Comparison of ENCODE assay signal across 8 cellular contexts in genomic region chr19:58003153-58003828, GRCh38. TPM values are rescaled to one million over a fixed set of nuclear protein-coding genes. Genes with fewer than 3 reads are reported as not detected.
DNase-seq lines count a peak whose midpoint lies in the region; ATAC-seq and TF ChIP-seq lines count a peak whose summit lies in the region.

No MANE protein-coding gene starts in this region.

- H3K23ac ChIP-seq in mesendoderm (ENCODE audit: low read length), result peak overlapping the region; percentile 45

- H3K79me1 ChIP-seq in mesendoderm (ENCODE audit: low read length), result peaks cover 27% of the 10 kb centered on the region

- H3K4me3 ChIP-seq in mesendoderm (ENCODE audit: low read length), result peak overlapping the region; percentile 40

- H3K4ac ChIP-seq in mesendoderm (ENCODE audit: low read depth, low read length), result peak overlapping the region; percentile 46

- peak overlapping the region; percentile 25 for H3K4me2 ChIP-seq in mesendoderm (ENCODE audit: low read length)

- peaks cover 31% of the 10 kb centered on the region for H3K4me1 Mint-ChIP-seq in chondrocyte (ENCODE audit: low read depth)

- H3K4me3 Mint-ChIP-seq in chondrocyte (ENCODE audit: unreplicated experiment), result peak overlapping the region; percentile 79

- H3K27me3 Mint-ChIP-seq in chondrocyte (ENCODE audit: low read depth), result no peaks in the 10 kb centered on the region

- no peaks in the 10 kb centered on the region for H3K27me3 ChIP-seq in mesendoderm (ENCODE audit: insufficient read depth, low read length, poor library complexity)

- no peak for TF ChIP-seq CTCF in chondrocyte (IDR thresholded peaks at IDR 0.05)

- peaks cover 5% of the 10 kb centered on the region for H3K4me1 ChIP-seq in mesendoderm (ENCODE audit: control insufficient read depth, low read depth, low read length)

- no peak overlapping the region for H3K27ac ChIP-seq in mesendoderm (ENCODE audit: low read depth, low read length)

- H2BK120ac ChIP-seq in mesendoderm (ENCODE audit: low read depth, low read length), result no peak overlapping the region

- peak overlapping the region; percentile 66 for H3K56ac ChIP-seq in mesendoderm (ENCODE audit: low read length)

- H3K18ac ChIP-seq in mesendoderm (ENCODE audit: low read length), result peak overlapping the region; percentile 75

- peak overlapping the region; percentile 73 for H3K27ac Mint-ChIP-seq in chondrocyte (ENCODE audit: unreplicated experiment)

- H3K79me2 ChIP-seq in mesendoderm (ENCODE audit: control insufficient read depth, insufficient read depth, low read length), result peaks cover 22% of the 10 kb centered on the region

- no peak overlapping the region for H2BK5ac ChIP-seq in mesendoderm (ENCODE audit: low read length)

- no peak overlapping the region for H2AK5ac ChIP-seq in mesendoderm (ENCODE audit: low read length)

- peak overlapping the region; percentile 46 for H3K9ac ChIP-seq in mesendoderm (ENCODE audit: low read length)

- no peak overlapping the region for H4K5ac ChIP-seq in mesendoderm (ENCODE audit: low read length)

- H3K36me3 Mint-ChIP-seq in chondrocyte (ENCODE audit: low read depth), result peaks cover 78% of the 10 kb centered on the region

- no peak for ATAC-seq in HG03342 (IDR thresholded peaks at IDR 0.05; ENCODE audit: unreplicated experiment)
- no peak for ATAC-seq in HG03280 (IDR thresholded peaks at IDR 0.05; ENCODE audit: unreplicated experiment)
- ATAC-seq in HG02981 (IDR thresholded peaks at IDR 0.05; ENCODE audit: unreplicated experiment), result no peak

- peaks cover 20% of the 10 kb centered on the region for H3K36me3 ChIP-seq in mesendoderm (ENCODE audit: control insufficient read depth, insufficient read depth, low read length)

- H2BK15ac ChIP-seq in mesendoderm (replicated peaks; ENCODE audit: low read depth), result no peak overlapping the region

- no CpG with 5 or more reads among the region's 33 CpGs for whole genome bisulfite sequencing in mesendoderm (ENCODE audit: extremely low coverage, insufficient coverage, low lambda C conversion rate)

- DNase-seq in stimulated activated CD4-positive, alpha-beta T cell treated with anti-CD3 and anti-CD28 coated beads, Interleukin-12 subunit alpha, Interleukin-12 subunit beta, amount 100 ng/mL, for 4 hours, result peak; percentile 3
- no peak for DNase-seq in stimulated activated CD4-positive, alpha-beta T cell treated with anti-CD3 and anti-CD28 coated beads, Interleukin-4, amount 100 ng/mL, for 4 hours
- DNase-seq in chondrocyte (ENCODE audit: low spot score) (no peak), mesendoderm (no peak), HK-2 (ENCODE audit: unreplicated experiment) (no peak)

- H4K8ac ChIP-seq in mesendoderm (ENCODE audit: low read depth, low read length), result no peak overlapping the region

- peaks cover 62% of the 10 kb centered on the region for H3K9me3 Mint-ChIP-seq in chondrocyte (ENCODE audit: low read depth)

RNA-seq across cellular contexts. Expression of gene ZNF606, which starts 0.7 kb away (rescaled TPM):
- total RNA-seq in chondrocyte, result 10.8 to 15.9 TPM (median 11.4 TPM) in 3 replicates
- 7.3 TPM for polyA plus RNA-seq in mesendoderm (2013, experiment 1 of 2)
- 7.6 TPM for polyA plus RNA-seq in mesendoderm (2013, experiment 2 of 2)

RNA-seq across cellular contexts. Expression of gene C19orf18, which starts 29.0 kb away (rescaled TPM):
- total RNA-seq in chondrocyte, result 1.4 to 2.1 TPM (median 1.7 TPM) in 3 replicates
- 0.62 TPM for polyA plus RNA-seq in mesendoderm (2013, experiment 1 of 2)
- 0.43 TPM for polyA plus RNA-seq in mesendoderm (2013, experiment 2 of 2)

RNA-seq across cellular contexts. Expression of gene ZSCAN1, which starts 30.5 kb away (rescaled TPM):
- total RNA-seq in chondrocyte, result 0.37 to 1.3 TPM in 2 of 3 replicates, not detected in the other
- 0.59 TPM for polyA plus RNA-seq in mesendoderm (2013, experiment 1 of 2)
- polyA plus RNA-seq in mesendoderm (2013, experiment 2 of 2), result 0.91 TPM

RNA-seq across cellular contexts. Expression of gene ZNF256, which starts 55.8 kb away (rescaled TPM):
- 4.6 to 7.7 TPM (median 5.1 TPM) in 3 replicates for total RNA-seq in chondrocyte
- 7.7 TPM for polyA plus RNA-seq in mesendoderm (2013, experiment 1 of 2)
- 7.7 TPM for polyA plus RNA-seq in mesendoderm (2013, experiment 2 of 2)

RNA-seq across cellular contexts. Expression of gene ZNF135, which starts 55.8 kb away (rescaled TPM):
- 4.6 to 6.7 TPM (median 4.9 TPM) in 3 replicates for total RNA-seq in chondrocyte
- 4.1 TPM for polyA plus RNA-seq in mesendoderm (2013, experiment 1 of 2)
- 4.6 TPM for polyA plus RNA-seq in mesendoderm (2013, experiment 2 of 2)
